1 cellular context compared by ENCODE assay signal in the genomic region with DNA sequence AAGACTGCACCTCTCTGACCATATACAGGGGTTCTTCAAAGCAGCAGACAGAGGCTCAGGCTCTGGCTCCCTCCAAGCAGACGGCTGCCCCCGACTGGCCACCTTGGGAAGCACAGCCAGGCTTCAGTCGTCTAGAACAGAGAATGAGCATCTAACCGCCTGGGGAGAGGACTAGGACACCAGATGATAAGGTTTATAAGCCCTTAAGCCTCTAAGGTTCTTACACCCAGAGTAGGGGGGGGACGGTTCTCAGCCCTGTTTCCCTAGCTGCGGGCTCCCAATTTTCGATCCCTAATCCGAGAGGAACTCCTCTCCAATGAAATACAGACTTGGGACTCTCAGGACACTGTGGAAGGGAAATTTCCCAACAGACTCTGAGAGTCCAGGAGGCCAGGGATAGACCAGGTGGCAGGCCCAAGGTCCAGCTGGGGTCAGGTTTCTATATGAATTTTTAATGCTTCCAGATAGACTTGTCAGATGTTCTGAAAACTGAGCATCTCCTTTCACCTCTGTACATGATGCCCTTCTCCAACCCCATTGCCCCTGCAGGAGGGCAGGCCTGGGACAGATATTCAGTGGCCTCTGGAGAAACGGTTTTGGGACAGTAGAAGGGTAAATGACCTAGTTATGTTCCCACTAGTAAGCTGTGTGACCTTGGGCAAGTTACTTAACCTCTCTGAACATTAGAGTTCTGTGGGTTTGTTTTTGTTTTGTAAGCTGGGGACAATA.
TF ChIP-seq lines count a peak whose summit lies in the region.

No MANE protein-coding gene starts in this region.

TF ChIP-seq in Ishikawa, 13 proteins besides CTCF, POLR2A, EP300 and RAD21 (continued from another document):
- TF ChIP-seq, protein P1, sequence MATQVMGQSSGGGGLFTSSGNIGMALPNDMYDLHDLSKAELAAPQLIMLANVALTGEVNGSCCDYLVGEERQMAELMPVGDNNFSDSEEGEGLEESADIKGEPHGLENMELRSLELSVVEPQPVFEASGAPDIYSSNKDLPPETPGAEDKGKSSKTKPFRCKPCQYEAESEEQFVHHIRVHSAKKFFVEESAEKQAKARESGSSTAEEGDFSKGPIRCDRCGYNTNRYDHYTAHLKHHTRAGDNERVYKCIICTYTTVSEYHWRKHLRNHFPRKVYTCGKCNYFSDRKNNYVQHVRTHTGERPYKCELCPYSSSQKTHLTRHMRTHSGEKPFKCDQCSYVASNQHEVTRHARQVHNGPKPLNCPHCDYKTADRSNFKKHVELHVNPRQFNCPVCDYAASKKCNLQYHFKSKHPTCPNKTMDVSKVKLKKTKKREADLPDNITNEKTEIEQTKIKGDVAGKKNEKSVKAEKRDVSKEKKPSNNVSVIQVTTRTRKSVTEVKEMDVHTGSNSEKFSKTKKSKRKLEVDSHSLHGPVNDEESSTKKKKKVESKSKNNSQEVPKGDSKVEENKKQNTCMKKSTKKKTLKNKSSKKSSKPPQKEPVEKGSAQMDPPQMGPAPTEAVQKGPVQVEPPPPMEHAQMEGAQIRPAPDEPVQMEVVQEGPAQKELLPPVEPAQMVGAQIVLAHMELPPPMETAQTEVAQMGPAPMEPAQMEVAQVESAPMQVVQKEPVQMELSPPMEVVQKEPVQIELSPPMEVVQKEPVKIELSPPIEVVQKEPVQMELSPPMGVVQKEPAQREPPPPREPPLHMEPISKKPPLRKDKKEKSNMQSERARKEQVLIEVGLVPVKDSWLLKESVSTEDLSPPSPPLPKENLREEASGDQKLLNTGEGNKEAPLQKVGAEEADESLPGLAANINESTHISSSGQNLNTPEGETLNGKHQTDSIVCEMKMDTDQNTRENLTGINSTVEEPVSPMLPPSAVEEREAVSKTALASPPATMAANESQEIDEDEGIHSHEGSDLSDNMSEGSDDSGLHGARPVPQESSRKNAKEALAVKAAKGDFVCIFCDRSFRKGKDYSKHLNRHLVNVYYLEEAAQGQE (IDR thresholded peaks at IDR 0.05; ENCODE audit: low read depth) = no peak
